In the genomic region with DNA sequence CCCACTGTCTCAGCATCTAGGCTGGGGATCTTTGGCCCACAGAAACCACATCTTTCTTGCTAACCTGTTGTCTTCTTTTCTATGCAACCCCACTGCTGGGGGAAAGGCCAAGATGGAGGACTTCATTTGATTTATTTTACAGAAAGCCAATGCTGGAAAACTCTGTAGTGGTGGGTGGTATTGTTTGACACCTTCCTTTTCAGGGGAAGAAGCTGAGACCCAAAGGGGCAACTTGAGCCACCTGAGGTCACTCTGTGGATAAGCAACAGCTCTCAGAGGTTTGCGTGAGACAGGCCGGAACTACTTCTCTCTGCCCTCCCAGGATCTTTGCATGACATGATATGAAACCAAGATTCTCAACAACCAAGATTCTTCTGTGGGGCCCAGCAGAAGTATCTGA, we compare ENCODE assay signal across 1 cellular context.
A peak's percentile ranks its signal among the peaks of the same experiment; 100 is the strongest.
TF ChIP-seq lines count a peak whose summit lies in the region.

No MANE protein-coding gene starts in this region.

TF ChIP-seq in GM12878, 131 proteins besides CTCF, POLR2A, EP300 and RAD21:
- TF ChIP-seq ZNF687 (IDR thresholded peaks at IDR 0.05) (0 out of 2 replicates have a peak, but pooled peaks have one; percentile 35), RUNX3 (IDR thresholded peaks at IDR 0.05; ENCODE audit: low read length) (peak; percentile 82), JUNB (IDR thresholded peaks at IDR 0.05) (0 out of 2 replicates have a peak, but pooled peaks have one; percentile 45), NR2F1 (conservative IDR thresholded peaks at IDR 0.05) (peak; percentile 80), MEF2B (IDR thresholded peaks at IDR 0.05; ENCODE audit: partially characterized antibody, poor library complexity, severe bottlenecking) (peak; percentile 66), BHLHE40 (IDR thresholded peaks at IDR 0.05; ENCODE audit: borderline replicate concordance in 1 of 2, low read depth in 2 of 2, low read length in 1 of 2) (peak in 1 of 2 experiments; percentile 7; a peak in 1 of 4 replicates), MTA2 (IDR thresholded peaks at IDR 0.05; ENCODE audit: low read depth) (peak; percentile 45; the same call in 1 of the 2 replicates), CREB1 (IDR thresholded peaks at IDR 0.05; ENCODE audit: low read depth) (peak; percentile 12; the same call in 1 of the 2 replicates), NFIC (IDR thresholded peaks at IDR 0.05; ENCODE audit: low read depth, low read length) (peak; percentile 83; the same call in 1 of the 2 replicates), MTA3 (IDR thresholded peaks at IDR 0.05; ENCODE audit: borderline replicate concordance, low read length) (0 out of 2 replicates have a peak, but pooled peaks have one; percentile 45), RELB (IDR thresholded peaks at IDR 0.05; ENCODE audit: low read depth) (peak; percentile 44; the same call in 1 of the 2 replicates), PML (IDR thresholded peaks at IDR 0.05; ENCODE audit: low read length) (no peak), BCL3 (IDR thresholded peaks at IDR 0.05; ENCODE audit: borderline replicate concordance, insufficient read depth, low read depth, low read length, poor library complexity, severe bottlenecking) (peak; percentile 56), IKZF1 (conservative IDR thresholded peaks at IDR 0.05) (peak; percentile 71), NBN (IDR thresholded peaks at IDR 0.05) (no peak), DPF2 (IDR thresholded peaks at IDR 0.05) (0 out of 2 replicates have a peak, but pooled peaks have one; percentile 57), EED (IDR thresholded peaks at IDR 0.05; ENCODE audit: low read depth) (peak; percentile 82), NRF1 (conservative IDR thresholded peaks at IDR 0.05; ENCODE audit: low read depth, low read length) (no peak), CHD1 (IDR thresholded peaks at IDR 0.05; ENCODE audit: low read depth, low read length) (no peak), ZZZ3 (IDR thresholded peaks at IDR 0.05; ENCODE audit: control insufficient read depth, insufficient read length, low read depth) (no peak), IKZF2 (IDR thresholded peaks at IDR 0.05) (peak; percentile 69 to 70; a peak in 3 of 4 replicates), ETV6 (conservative IDR thresholded peaks at IDR 0.05 in 1 of 2, IDR thresholded peaks at IDR 0.05 in 1 of 2; ENCODE audit: borderline replicate concordance in 1 of 2, low read depth in 1 of 2) (peak in 1 of 2 experiments; percentile 67; a peak in 1 of 4 replicates), FOXM1 (IDR thresholded peaks at IDR 0.05; ENCODE audit: low read depth, low read length) (peak; percentile 81; the same call in 1 of the 2 replicates), MLLT1 (IDR thresholded peaks at IDR 0.05) (0 out of 2 replicates have a peak, but pooled peaks have one; percentile 38), GABPA (IDR thresholded peaks at IDR 0.05; ENCODE audit: low read depth) (no peak; the same call in 1 of the 2 replicates), CREM (IDR thresholded peaks at IDR 0.05; ENCODE audit: low read depth) (peak; percentile 54; the same call in 1 of the 2 replicates), KAT2A (conservative IDR thresholded peaks at IDR 0.05; ENCODE audit: control insufficient read depth, low read depth, low read length) (no peak), CHD2 (IDR thresholded peaks at IDR 0.05; ENCODE audit: borderline replicate concordance, low read depth, low read length) (0 out of 2 replicates have a peak, but pooled peaks have one; percentile 23), POU2F2 (IDR thresholded peaks at IDR 0.05; ENCODE audit: borderline replicate concordance, low read depth, low read length) (no peak; the same call in 2 of the 3 replicates), CBFB (IDR thresholded peaks at IDR 0.05; ENCODE audit: low read depth) (peak; percentile 81)
- TF ChIP-seq, protein P1, sequence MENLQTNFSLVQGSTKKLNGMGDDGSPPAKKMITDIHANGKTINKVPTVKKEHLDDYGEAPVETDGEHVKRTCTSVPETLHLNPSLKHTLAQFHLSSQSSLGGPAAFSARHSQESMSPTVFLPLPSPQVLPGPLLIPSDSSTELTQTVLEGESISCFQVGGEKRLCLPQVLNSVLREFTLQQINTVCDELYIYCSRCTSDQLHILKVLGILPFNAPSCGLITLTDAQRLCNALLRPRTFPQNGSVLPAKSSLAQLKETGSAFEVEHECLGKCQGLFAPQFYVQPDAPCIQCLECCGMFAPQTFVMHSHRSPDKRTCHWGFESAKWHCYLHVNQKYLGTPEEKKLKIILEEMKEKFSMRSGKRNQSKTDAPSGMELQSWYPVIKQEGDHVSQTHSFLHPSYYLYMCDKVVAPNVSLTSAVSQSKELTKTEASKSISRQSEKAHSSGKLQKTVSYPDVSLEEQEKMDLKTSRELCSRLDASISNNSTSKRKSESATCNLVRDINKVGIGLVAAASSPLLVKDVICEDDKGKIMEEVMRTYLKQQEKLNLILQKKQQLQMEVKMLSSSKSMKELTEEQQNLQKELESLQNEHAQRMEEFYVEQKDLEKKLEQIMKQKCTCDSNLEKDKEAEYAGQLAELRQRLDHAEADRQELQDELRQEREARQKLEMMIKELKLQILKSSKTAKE (IDR thresholded peaks at IDR 0.05; ENCODE audit: low read depth, poor library complexity, severe bottlenecking) = peak; percentile 27
- TF ChIP-seq, protein P2, sequence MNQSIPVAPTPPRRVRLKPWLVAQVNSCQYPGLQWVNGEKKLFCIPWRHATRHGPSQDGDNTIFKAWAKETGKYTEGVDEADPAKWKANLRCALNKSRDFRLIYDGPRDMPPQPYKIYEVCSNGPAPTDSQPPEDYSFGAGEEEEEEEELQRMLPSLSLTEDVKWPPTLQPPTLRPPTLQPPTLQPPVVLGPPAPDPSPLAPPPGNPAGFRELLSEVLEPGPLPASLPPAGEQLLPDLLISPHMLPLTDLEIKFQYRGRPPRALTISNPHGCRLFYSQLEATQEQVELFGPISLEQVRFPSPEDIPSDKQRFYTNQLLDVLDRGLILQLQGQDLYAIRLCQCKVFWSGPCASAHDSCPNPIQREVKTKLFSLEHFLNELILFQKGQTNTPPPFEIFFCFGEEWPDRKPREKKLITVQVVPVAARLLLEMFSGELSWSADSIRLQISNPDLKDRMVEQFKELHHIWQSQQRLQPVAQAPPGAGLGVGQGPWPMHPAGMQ (IDR thresholded peaks at IDR 0.05; ENCODE audit: borderline replicate concordance) = no peak
- TF ChIP-seq, protein P3, sequence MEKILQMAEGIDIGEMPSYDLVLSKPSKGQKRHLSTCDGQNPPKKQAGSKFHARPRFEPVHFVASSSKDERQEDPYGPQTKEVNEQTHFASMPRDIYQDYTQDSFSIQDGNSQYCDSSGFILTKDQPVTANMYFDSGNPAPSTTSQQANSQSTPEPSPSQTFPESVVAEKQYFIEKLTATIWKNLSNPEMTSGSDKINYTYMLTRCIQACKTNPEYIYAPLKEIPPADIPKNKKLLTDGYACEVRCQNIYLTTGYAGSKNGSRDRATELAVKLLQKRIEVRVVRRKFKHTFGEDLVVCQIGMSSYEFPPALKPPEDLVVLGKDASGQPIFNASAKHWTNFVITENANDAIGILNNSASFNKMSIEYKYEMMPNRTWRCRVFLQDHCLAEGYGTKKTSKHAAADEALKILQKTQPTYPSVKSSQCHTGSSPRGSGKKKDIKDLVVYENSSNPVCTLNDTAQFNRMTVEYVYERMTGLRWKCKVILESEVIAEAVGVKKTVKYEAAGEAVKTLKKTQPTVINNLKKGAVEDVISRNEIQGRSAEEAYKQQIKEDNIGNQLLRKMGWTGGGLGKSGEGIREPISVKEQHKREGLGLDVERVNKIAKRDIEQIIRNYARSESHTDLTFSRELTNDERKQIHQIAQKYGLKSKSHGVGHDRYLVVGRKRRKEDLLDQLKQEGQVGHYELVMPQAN (conservative IDR thresholded peaks at IDR 0.05) = no peak
TF ChIP-seq in GM12878: peak in this region for 23.
